ENCODE assay signal across 17 cellular contexts in genomic region chr1:151846686-151847227, GRCh38. TPM values are rescaled to one million over a fixed set of nuclear protein-coding genes. Genes with fewer than 3 reads are reported as not detected.
DNase-seq lines count a peak whose midpoint lies in the region; FAIRE-seq and TF ChIP-seq lines count a peak whose summit lies in the region.
"Had no signal": no experiment of that assay in that cellular context is flagged by ENCODE, and none has a peak within 500 bp of the region (broad histone marks: within the 10 kb centered on the region; RNA-seq: fewer than 3 reads in every experiment).

No MANE protein-coding gene starts in this region.

- no peak for DNase-seq in MCF 10A (ENCODE audit: unreplicated experiment)
- no peak for DNase-seq in breast epithelium (ENCODE audit: low spot score in 2 of 2)
- DNase-seq in astrocyte (ENCODE audit: low read depth), result no peak
- peak; percentile 10 to 40 for DNase-seq in tibial artery
- no peak for DNase-seq in Ammon's horn (ENCODE audit: low spot score)
- DNase-seq in COR-L47 (lab: John Stamatoyannopoulos, UW), result no peak
- DNase-seq: activated gamma-delta T cell; BE2C; erythroblast; NCI-H1930; NCI-H510A; stimulated activated CD4-positive, alpha-beta T cell treated with anti-CD3 and anti-CD28 coated beads, Interleukin-15, amount 100 ng/mL, for 24 hours; SW 1271 had no signal

- H4K20me1 ChIP-seq in KMS-11 (ENCODE audit: insufficient read depth) (no peaks in the 10 kb centered on the region), astrocyte (ENCODE audit: insufficient read depth, low read length) (no peaks in the 10 kb centered on the region)

- 0 out of 2 replicates have a peak overlapping the region, but pooled peaks have one; percentile 3 for H2AFZ ChIP-seq in KMS-11 (ENCODE audit: low read depth)
- H2AFZ ChIP-seq in astrocyte (ENCODE audit: low read depth, low read length), result no peak overlapping the region

- H3K4me2 ChIP-seq in KMS-11 (no peak overlapping the region), astrocyte (ENCODE audit: low read length) (peak overlapping the region; percentile 21)

- TF ChIP-seq CTCF in MCF 10A (IDR thresholded peaks at IDR 0.05; ENCODE audit: unreplicated experiment) (no peak), breast epithelium (IDR thresholded peaks at IDR 0.05) (no peak), KMS-11 (conservative IDR thresholded peaks at IDR 0.05; ENCODE audit: low read depth, low read length) (no peak), astrocyte (IDR thresholded peaks at IDR 0.05; ENCODE audit: insufficient read depth, low read depth, low read length) (no peak), tibial artery (IDR thresholded peaks at IDR 0.05) (no peak)

- H3K27me3 Mint-ChIP-seq in MCF 10A (ENCODE audit: insufficient read depth, unreplicated experiment), result peaks cover 10% of the 10 kb centered on the region
- H3K27me3 Mint-ChIP-seq in astrocyte (ENCODE audit: low read depth, unreplicated experiment), result peaks cover 36% of the 10 kb centered on the region

- H3K36me3 ChIP-seq in breast epithelium (no peaks in the 10 kb centered on the region), KMS-11 (ENCODE audit: insufficient read depth) (no peaks in the 10 kb centered on the region), astrocyte (ENCODE audit: insufficient read depth, low read length) (no peaks in the 10 kb centered on the region), tibial artery (no peaks in the 10 kb centered on the region)
- H3K36me3 ChIP-seq: BE2C had no signal

- H3K79me2 ChIP-seq in KMS-11 (ENCODE audit: insufficient read depth, low read depth) (no peaks in the 10 kb centered on the region), astrocyte (ENCODE audit: insufficient read depth, low read length) (no peaks in the 10 kb centered on the region)

- intact Hi-C loops in MCF 10A (cut with micrococcal nuclease), result no loop called here
- intact Hi-C loops in breast epithelium (cut with DNase I; ENCODE audit: low total_unique reads), result no loop called here
- intact Hi-C loops in tibial artery (cut with DNase I; ENCODE audit: low total_unique reads), result no loop called here

- H3K36me3 Mint-ChIP-seq in MCF 10A (ENCODE audit: insufficient read depth, unreplicated experiment) (no peaks in the 10 kb centered on the region), astrocyte (ENCODE audit: low read depth, unreplicated experiment) (no peaks in the 10 kb centered on the region)

- H3K27ac ChIP-seq in breast epithelium (no peak overlapping the region), KMS-11 (no peak overlapping the region), astrocyte (ENCODE audit: low read depth, low read length) (no peak overlapping the region), tibial artery (no peak overlapping the region)

- CTCF ChIA-PET in MCF 10A (lab: Yijun Ruan, JAX), result interaction anchor here (0.7 to 4.7 kb wide), 10 partner anchors 10 to 250 kb away, joined by 3 to 26 read pairs (median 4); no protein-coding TSS in a partner anchor

- H3K4me3 ChIP-seq in breast epithelium (no peak overlapping the region), KMS-11 (IDR thresholded peaks at IDR 0.05; ENCODE audit: insufficient read depth, low read depth, low read length) (no peak overlapping the region), astrocyte (ENCODE audit: insufficient read depth, low read depth, low read length) (no peak overlapping the region), tibial artery (no peak overlapping the region)

- H3K9me3 Mint-ChIP-seq in MCF 10A (ENCODE audit: unreplicated experiment), result no peaks in the 10 kb centered on the region
- H3K9me3 Mint-ChIP-seq in astrocyte (ENCODE audit: unreplicated experiment), result no peaks in the 10 kb centered on the region
- H3K9me3 Mint-ChIP-seq: dendritic cell treated with granulocyte-macrophage colony-stimulating factor and Interleukin-4, amounts not matched to agents 40 ng/mL and 50 ng/mL, for 4 days had no signal

- H3K9me3 ChIP-seq in breast epithelium (no peaks in the 10 kb centered on the region), astrocyte (ENCODE audit: insufficient read depth, low read depth, low read length) (no peaks in the 10 kb centered on the region), tibial artery (no peaks in the 10 kb centered on the region)
- H3K9me3 ChIP-seq: BE2C had no signal

- FAIRE-seq in astrocyte (lab: Jason Lieb, UNC), result no peak

- POLR2A ChIA-PET in MCF 10A (lab: Yijun Ruan, JAX), result interaction anchor here (0.6 to 1.6 kb wide), 13 partner anchors 10 to 304 kb away, joined by 3 to 10 read pairs (median 4); no protein-coding TSS in a partner anchor

- H3K4me1 ChIP-seq in breast epithelium (no peaks in the 10 kb centered on the region), KMS-11 (ENCODE audit: low read depth, poor library complexity, severe bottlenecking) (no peaks in the 10 kb centered on the region), astrocyte (ENCODE audit: insufficient read depth, low read length) (peaks cover 7% of the 10 kb centered on the region), tibial artery (no peaks in the 10 kb centered on the region)

- H3K9ac ChIP-seq in KMS-11 (no peak overlapping the region), astrocyte (ENCODE audit: low read length) (no peak overlapping the region)

- H3K4me3 Mint-ChIP-seq in MCF 10A (ENCODE audit: unreplicated experiment) (no peak overlapping the region), astrocyte (ENCODE audit: unreplicated experiment) (no peak overlapping the region)
- H3K4me3 Mint-ChIP-seq: dendritic cell treated with granulocyte-macrophage colony-stimulating factor and Interleukin-4, amounts not matched to agents 40 ng/mL and 50 ng/mL, for 4 days had no signal

- H3K4me1 Mint-ChIP-seq in MCF 10A (ENCODE audit: insufficient read depth, unreplicated experiment) (peaks cover 16% of the 10 kb centered on the region), astrocyte (ENCODE audit: low read depth, unreplicated experiment) (peaks cover 13% of the 10 kb centered on the region)

- no TSS peak for BruUV-seq in MCF 10A (replicated peaks; lab: Mats Ljungman, UMichigan)

- H3K27ac Mint-ChIP-seq in MCF 10A (ENCODE audit: low read depth, unreplicated experiment), result peak overlapping the region; percentile 39
- no peak overlapping the region for H3K27ac Mint-ChIP-seq in astrocyte (ENCODE audit: unreplicated experiment)
- H3K27ac Mint-ChIP-seq: dendritic cell treated with granulocyte-macrophage colony-stimulating factor and Interleukin-4, amounts not matched to agents 40 ng/mL and 50 ng/mL, for 4 days had no signal

- H3K27me3 ChIP-seq in breast epithelium, result no peaks in the 10 kb centered on the region
- no peaks in the 10 kb centered on the region; the same call in 1 of the 2 replicates for H3K27me3 ChIP-seq in KMS-11 (ENCODE audit: insufficient read depth, low read depth)
- peaks cover 19% of the 10 kb centered on the region for H3K27me3 ChIP-seq in astrocyte (ENCODE audit: insufficient read depth, low read length)
- peaks cover 0 to 32% of the 10 kb centered on the region in 2 donors for H3K27me3 ChIP-seq in tibial artery
- H3K27me3 ChIP-seq: BE2C had no signal

- no peak for TF ChIP-seq POLR2A in breast epithelium (IDR thresholded peaks at IDR 0.05)

RNA-seq across cellular contexts. Expression of gene THEM5, which starts 6.8 kb away (rescaled TPM):
- total RNA-seq in MCF 10A (2022) (not detected in 2 replicates), breast epithelium (not detected), astrocyte (not detected in 2 replicates)
- total RNA-seq: pulmonary artery endothelial cell, subcutaneous adipose tissue had no signal

RNA-seq across cellular contexts. Expression of gene C2CD4D, which starts 7.1 kb away (rescaled TPM):
- total RNA-seq in MCF 10A (2022), result not detected in 2 replicates
- total RNA-seq in breast epithelium, result under 1 TPM in 2 of 3 donors, not detected in 1; 0.32 to 0.73 TPM
- 0.16 and 0.22 TPM in 2 replicates for total RNA-seq in astrocyte

RNA-seq across cellular contexts. Expression of gene RORC, which starts 15.2 kb away (rescaled TPM):
- total RNA-seq in MCF 10A (2022) (0.40 and 0.81 TPM in 2 replicates), breast epithelium (10 to 100 TPM in 2 of 3 donors, 1 to 10 TPM in 1; 7.8 to 48.6 (median 24.9) TPM), astrocyte (not detected in 2 replicates)
- total RNA-seq: pulmonary artery endothelial cell had no signal

RNA-seq across cellular contexts. Expression of gene LINGO4, which starts 41.5 kb away (rescaled TPM):
- total RNA-seq in MCF 10A (2022), result 0.10 TPM in 1 of 2 replicates, not detected in the other
- total RNA-seq in breast epithelium, result under 1 TPM; 0.16 to 0.88 (median 0.33) TPM
- not detected in 2 replicates for total RNA-seq in astrocyte
- total RNA-seq: pulmonary artery endothelial cell, subcutaneous adipose tissue had no signal

RNA-seq across cellular contexts. Expression of gene TDRKH, which starts 56.5 kb away (rescaled TPM):
- total RNA-seq in MCF 10A (2022), result 5.6 and 10.6 TPM in 2 replicates
- total RNA-seq in breast epithelium, result 1 to 10 TPM; 5.6 to 9.7 (median 6.7) TPM
- 6.7 and 7.5 TPM in 2 replicates for total RNA-seq in astrocyte

Comparison
In these comparisons a context has a peak if more than half of its experiments do, and no peak if none do; other contexts are left out.
1. DNase-seq: peak in tibial artery (2 of 2); none in MCF 10A (single experiment), breast epithelium (0 of 2), astrocyte (single experiment), Ammon's horn (single experiment) and COR-L47 (single experiment).